8 cellular contexts compared by ENCODE assay signal in the genomic region with DNA sequence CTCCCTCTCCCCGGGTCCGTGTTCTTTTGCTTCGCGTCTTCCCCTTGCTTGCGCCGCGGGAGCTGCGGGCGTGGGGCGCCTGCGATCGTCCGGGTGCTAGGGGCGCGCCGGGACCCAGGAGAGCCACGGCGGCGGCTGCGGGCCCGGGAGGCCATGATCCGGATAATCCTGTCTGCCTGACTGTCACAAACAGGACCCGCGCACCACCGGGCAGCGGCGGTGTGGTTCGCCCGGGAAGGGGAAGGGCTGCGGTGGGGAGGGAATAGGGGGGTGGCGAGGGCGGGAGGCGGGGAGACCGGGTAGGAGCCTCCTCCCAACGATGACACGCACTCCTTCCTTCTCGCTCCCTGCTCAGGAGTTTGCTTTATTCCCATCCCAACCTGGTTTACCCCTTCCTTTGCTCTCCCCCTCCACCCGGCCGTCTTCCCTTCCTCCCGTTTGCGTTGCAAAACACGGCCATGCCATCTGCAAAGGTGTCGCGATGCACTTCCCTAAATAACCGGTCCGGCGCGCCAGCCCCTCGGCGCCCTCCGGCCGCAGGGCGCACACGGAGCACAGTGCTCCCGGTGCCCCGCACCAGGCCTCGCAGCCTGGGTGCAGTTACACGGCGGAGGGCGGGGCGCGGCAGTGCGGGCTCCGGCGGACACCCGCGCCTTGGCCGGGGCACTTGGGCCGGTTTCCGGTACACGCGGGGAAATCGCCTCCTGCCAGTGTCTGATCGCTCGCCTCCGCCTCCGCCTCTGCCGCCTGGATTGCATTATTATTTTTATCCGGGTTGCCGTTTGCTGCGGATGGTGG. TPM values are rescaled to one million over a fixed set of nuclear protein-coding genes. Genes with fewer than 3 reads are reported as not detected.
DNase-seq lines count a peak whose midpoint lies in the region; ATAC-seq and TF ChIP-seq lines count a peak whose summit lies in the region.

No MANE protein-coding gene starts in this region.

- H3K27ac Mint-ChIP-seq in progenitor cell of endocrine pancreas, result peak overlapping the region; percentile 90

- peak; percentile 20 for TF ChIP-seq CTCF in progenitor cell of endocrine pancreas (IDR thresholded peaks at IDR 0.05; ENCODE audit: unreplicated experiment)
- no peak for TF ChIP-seq CTCF in upper lobe of right lung (IDR thresholded peaks at IDR 0.05)

- peaks cover 25% of the 10 kb centered on the region for H3K27me3 Mint-ChIP-seq in progenitor cell of endocrine pancreas

- H3K36me3 ChIP-seq in upper lobe of right lung, result no peaks in the 10 kb centered on the region

- intact Hi-C loops in left ventricle myocardium superior (cut with micrococcal nuclease), result no loop called here
- intact Hi-C loops in upper lobe of right lung (cut with DNase I), result no loop called here

- ATAC-seq in left ventricle myocardium superior (peak; percentile 67), upper lobe of right lung (peak; percentile 59), HG03135 (IDR thresholded peaks at IDR 0.05; ENCODE audit: unreplicated experiment) (no peak)

- H3K4me3 ChIP-seq in Jurkat, Clone E6-1 (ENCODE audit: low read length), result peak overlapping the region; percentile 84
- peak overlapping the region; percentile 78 for H3K4me3 ChIP-seq in upper lobe of right lung

- no peaks in the 10 kb centered on the region for H3K27me3 ChIP-seq in upper lobe of right lung

- H3K4me1 Mint-ChIP-seq in progenitor cell of endocrine pancreas (ENCODE audit: low read depth), result peaks cover 17% of the 10 kb centered on the region

- peak; percentile 77 for DNase-seq in ELR (ENCODE audit: low read depth)
- DNase-seq in Jurkat, Clone E6-1 (ENCODE audit: low read depth, low spot score), result no peak
- DNase-seq in SW480 (ENCODE audit: low spot score), result peak; percentile 74
- DNase-seq in amniotic epithelial cell (ENCODE audit: low read depth), result peak; percentile 79
- DNase-seq in left ventricle myocardium superior, result peak; percentile 87
- DNase-seq in progenitor cell of endocrine pancreas (ENCODE audit: low spot score, unreplicated experiment), result peak; percentile 25
- peak; percentile 90 for DNase-seq in upper lobe of right lung

- no peaks in the 10 kb centered on the region for H3K36me3 Mint-ChIP-seq in progenitor cell of endocrine pancreas (ENCODE audit: insufficient read depth)

- peak overlapping the region; percentile 95 for H3K27ac ChIP-seq in upper lobe of right lung

- H3K9me3 Mint-ChIP-seq in progenitor cell of endocrine pancreas (ENCODE audit: low read depth), result no peaks in the 10 kb centered on the region

- peak overlapping the region; percentile 92 for H3K4me3 Mint-ChIP-seq in progenitor cell of endocrine pancreas (ENCODE audit: low read depth)

- H3K9me3 ChIP-seq in upper lobe of right lung, result no peaks in the 10 kb centered on the region

- peaks cover 35% of the 10 kb centered on the region for H3K4me1 ChIP-seq in upper lobe of right lung

RNA-seq across cellular contexts. Expression of gene SMARCA2, which starts 1.5 kb away (rescaled TPM):
- polyA plus RNA-seq in Jurkat, Clone E6-1 (2012; ENCODE audit: insufficient read depth, insufficient read length), result 52.0 TPM
- total RNA-seq in left ventricle myocardium superior, result 111 TPM
- 55.8 and 57.0 TPM in 2 replicates for total RNA-seq in progenitor cell of endocrine pancreas
- 147 TPM for total RNA-seq in upper lobe of right lung
